9 cellular contexts compared by ENCODE assay signal in the genomic region with DNA sequence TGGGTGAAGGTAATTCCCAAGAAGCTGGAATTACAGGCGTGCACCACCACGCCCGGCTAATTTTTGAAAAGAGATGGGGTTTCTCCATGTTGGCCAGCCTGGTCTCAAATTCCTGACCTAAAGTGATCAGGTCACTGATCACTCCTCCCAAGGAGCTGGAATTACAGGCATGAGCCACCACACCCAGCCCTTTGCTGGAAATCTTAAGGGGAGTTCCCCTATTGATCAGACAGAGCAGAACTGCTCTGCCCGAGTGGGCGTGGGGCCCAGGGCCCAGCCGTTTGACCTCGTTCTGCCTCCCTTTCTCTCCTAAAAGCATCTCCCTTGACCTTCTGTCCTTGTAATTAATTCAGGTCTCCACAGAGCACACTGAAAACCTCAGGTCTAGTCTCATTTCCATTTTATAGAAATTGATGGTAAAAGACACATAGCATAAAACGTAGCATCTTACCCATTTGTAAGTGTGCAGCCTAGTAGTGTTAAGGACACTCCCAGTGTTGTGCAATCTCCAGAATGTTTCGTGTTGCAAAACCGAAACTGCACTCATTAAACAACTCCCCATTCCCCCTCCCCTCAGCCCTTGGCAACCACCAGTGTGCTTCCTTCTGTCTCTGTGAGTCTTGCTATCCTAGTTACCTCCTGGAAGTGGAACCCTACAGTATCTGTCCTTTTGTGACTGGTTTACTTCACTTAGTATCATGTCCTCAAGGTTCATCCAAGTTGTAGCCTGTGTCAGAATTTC.
DNase-seq lines count a peak whose midpoint lies in the region; TF ChIP-seq lines count a peak whose summit lies in the region.
"Had no signal": no experiment of that assay in that cellular context is flagged by ENCODE, and none has a peak within 500 bp of the region (broad histone marks: within the 10 kb centered on the region; RNA-seq: fewer than 3 reads in every experiment).

No MANE protein-coding gene starts in this region.

- peaks cover 5% of the 10 kb centered on the region for H3K27me3 Mint-ChIP-seq in T-helper 1 cell treated with Interleukin-12 subunit alpha and Interleukin-12 subunit beta and Interleukin-4 antibody, amounts not matched to agents 30 μg/mL and 1 μg/mL, for 36 hours (ENCODE audit: low read depth)
- peaks cover 48% of the 10 kb centered on the region for H3K27me3 Mint-ChIP-seq in nephron progenitor cell (ENCODE audit: low read depth, poor library complexity)

- peaks cover 37% of the 10 kb centered on the region for H3K4me1 Mint-ChIP-seq in T-helper 1 cell treated with Interleukin-12 subunit alpha and Interleukin-12 subunit beta and Interleukin-4 antibody, amounts not matched to agents 30 μg/mL and 1 μg/mL, for 36 hours (ENCODE audit: low read depth)
- H3K4me1 Mint-ChIP-seq in nephron progenitor cell = peaks cover 94% of the 10 kb centered on the region

- TF ChIP-seq CTCF in epithelial cell of proximal tubule (conservative IDR thresholded peaks at IDR 0.05; ENCODE audit: low read depth, low read length) (no peak), nephron progenitor cell (IDR thresholded peaks at IDR 0.05) (no peak)

- H3K4me3 Mint-ChIP-seq in T-helper 1 cell treated with Interleukin-12 subunit alpha and Interleukin-12 subunit beta and Interleukin-4 antibody, amounts not matched to agents 30 μg/mL and 1 μg/mL, for 36 hours = peak overlapping the region; percentile 65
- peak overlapping the region; percentile 24 for H3K4me3 Mint-ChIP-seq in nephron progenitor cell

- no peaks in the 10 kb centered on the region for H3K36me3 Mint-ChIP-seq in T-helper 1 cell treated with Interleukin-12 subunit alpha and Interleukin-12 subunit beta and Interleukin-4 antibody, amounts not matched to agents 30 μg/mL and 1 μg/mL, for 36 hours (ENCODE audit: low read depth)
- H3K36me3 Mint-ChIP-seq in nephron progenitor cell (ENCODE audit: low read depth) = no peaks in the 10 kb centered on the region

- DNase-seq in activated CD4-positive, alpha-beta T cell treated with anti-CD3 and anti-CD28 coated beads for 48 hours = peak; percentile 45
- DNase-seq in activated CD4-positive, alpha-beta T cell treated with anti-CD3 and anti-CD28 coated beads for 1 hour = no peak
- peak; percentile 32 for DNase-seq in HuH-7 (ENCODE audit: low spot score)
- DNase-seq in epithelial cell of proximal tubule (ENCODE audit: low read depth) = peak; percentile 93
- peak; percentile 49 for DNase-seq in nephron progenitor cell
- no peak for DNase-seq in NCI-H524 treated with DMSO at 0.1 percent for 48 hours (lab: John Stamatoyannopoulos, UW)
- DNase-seq in OCI-M2 (lab: John Stamatoyannopoulos, UW; ENCODE audit: unreplicated experiment) = no peak

- H3K4me3 ChIP-seq in epithelial cell of proximal tubule (ENCODE audit: low read depth, low read length) = peak overlapping the region; percentile 37
- H3K4me3 ChIP-seq: cardiac muscle cell had no signal

- H3K27ac Mint-ChIP-seq in T-helper 1 cell treated with Interleukin-12 subunit alpha and Interleukin-12 subunit beta and Interleukin-4 antibody, amounts not matched to agents 30 μg/mL and 1 μg/mL, for 36 hours = peak overlapping the region; percentile 75
- peak overlapping the region; percentile 68 for H3K27ac Mint-ChIP-seq in nephron progenitor cell

- H3K9me3 Mint-ChIP-seq in T-helper 1 cell treated with Interleukin-12 subunit alpha and Interleukin-12 subunit beta and Interleukin-4 antibody, amounts not matched to agents 30 μg/mL and 1 μg/mL, for 36 hours = no peaks in the 10 kb centered on the region
- no peaks in the 10 kb centered on the region for H3K9me3 Mint-ChIP-seq in nephron progenitor cell

Comparison
In these comparisons a context has a peak if more than half of its experiments do, and no peak if none do; other contexts are left out.
1. DNase-seq: peak in activated CD4-positive, alpha-beta T cell treated with anti-CD3 and anti-CD28 coated beads for 48 hours (single experiment), HuH-7 (single experiment), epithelial cell of proximal tubule (single experiment) and nephron progenitor cell (single experiment); none in activated CD4-positive, alpha-beta T cell treated with anti-CD3 and anti-CD28 coated beads for 1 hour (single experiment), NCI-H524 treated with DMSO at 0.1 percent for 48 hours (single experiment) and OCI-M2 (single experiment).